In genomic region chr2:234273887-234274584, GRCh38 we compare ENCODE assay signal across 16 cellular contexts.
DNase-seq lines count a peak whose midpoint lies in the region; ATAC-seq, FAIRE-seq and TF ChIP-seq lines count a peak whose summit lies in the region.
"Had no signal": no experiment of that assay in that cellular context is flagged by ENCODE, and none has a peak within 500 bp of the region (broad histone marks: within the 10 kb centered on the region; RNA-seq: fewer than 3 reads in every experiment).

No MANE protein-coding gene starts in this region.

- H3K4me1 ChIP-seq in pancreas = no peaks in the 10 kb centered on the region
- H3K4me1 ChIP-seq: right atrium auricular region, testis had no signal

- peak; percentile 51 for DNase-seq in stimulated activated CD4-positive, alpha-beta T cell treated with anti-CD3 and anti-CD28 coated beads, Interleukin-15, amount 100 ng/mL, for 24 hours
- DNase-seq in stimulated activated CD4-positive, alpha-beta T cell treated with anti-CD3 and anti-CD28 coated beads, Interleukin-12 subunit alpha, Interleukin-12 subunit beta, amount 100 ng/mL, for 4 hours = no peak
- peak; percentile 74 for DNase-seq in activated CD8-positive, alpha-beta T cell treated with anti-CD3 and anti-CD28 coated beads for 36 hours
- no peak for DNase-seq in central memory CD8-positive, alpha-beta T cell (ENCODE audit: low spot score in 2 of 2)
- DNase-seq in stimulated activated naive CD8-positive, alpha-beta T cell treated with anti-CD3 and anti-CD28 coated beads, Interleukin-15, amount 100 ng/mL, for 72 hours = peak in 1 of 2 donors; percentile 56
- DNase-seq in pancreas (no peak), NCI-H510A (lab: John Stamatoyannopoulos, UW) (no peak)
- DNase-seq: COR-L47, foreskin keratinocyte, left cardiac atrium, NCI-H1694 treated with DMSO at 0.1 percent for 48 hours, testis had no signal

- POLR2A ChIA-PET in activated CD8-positive, alpha-beta T cell treated with anti-CD3 and anti-CD28 coated beads for 36 hours (lab: Charles Lee) = interaction anchor here (1.0 to 1.3 kb wide), 2 partner anchors 16 to 181 kb away, joined by 4 read pairs; no protein-coding TSS in a partner anchor

- H3K36me3 Mint-ChIP-seq in activated CD8-positive, alpha-beta T cell treated with anti-CD3 and anti-CD28 coated beads for 36 hours (ENCODE audit: low read depth) = peaks cover 11% of the 10 kb centered on the region
- peaks cover 2% of the 10 kb centered on the region for H3K36me3 Mint-ChIP-seq in central memory CD8-positive, alpha-beta T cell (ENCODE audit: insufficient read depth)

- H3K4me3 Mint-ChIP-seq in activated CD8-positive, alpha-beta T cell treated with anti-CD3 and anti-CD28 coated beads for 36 hours = no peak overlapping the region
- H3K4me3 Mint-ChIP-seq in central memory CD8-positive, alpha-beta T cell = peak overlapping the region; percentile 55
- H3K4me3 Mint-ChIP-seq in stimulated activated naive CD8-positive, alpha-beta T cell treated with anti-CD3 and anti-CD28 coated beads, Interleukin-15, amount 100 ng/mL, for 72 hours = peak overlapping the region; percentile 41 to 54
- H3K4me3 Mint-ChIP-seq: dendritic cell treated with granulocyte-macrophage colony-stimulating factor and Interleukin-4, amounts not matched to agents 40 ng/mL and 50 ng/mL, for 4 days had no signal

- peak; percentile 68 for ATAC-seq in activated CD8-positive, alpha-beta T cell treated with anti-CD3 and anti-CD28 coated beads for 36 hours
- peak; percentile 53 for ATAC-seq in central memory CD8-positive, alpha-beta T cell (replicated peaks; ENCODE audit: extremely low read depth, poor library complexity, severe bottlenecking)
- ATAC-seq in stimulated activated naive CD8-positive, alpha-beta T cell treated with anti-CD3 and anti-CD28 coated beads, Interleukin-15, amount 100 ng/mL, for 72 hours = peak; percentile 89
- no peak for ATAC-seq in pancreas
- ATAC-seq in SK-N-SH treated with all-trans-retinoic acid at 6 μM for 48 hours = no peak
- ATAC-seq: foreskin keratinocyte had no signal

- H3K27ac ChIP-seq in pancreas = no peak overlapping the region
- H3K27ac ChIP-seq: foreskin keratinocyte, right atrium auricular region, testis, WERI-Rb-1 had no signal

- H3K9me3 ChIP-seq in pancreas = no peaks in the 10 kb centered on the region
- H3K9me3 ChIP-seq: right atrium auricular region, testis had no signal

- 84 to 87% methylated on average over 9 of the region's 9 CpGs for WGBS in pancreas, 2 donors

- no peak for TF ChIP-seq CTCF in activated CD8-positive, alpha-beta T cell treated with anti-CD3 and anti-CD28 coated beads for 36 hours (IDR thresholded peaks at IDR 0.05)
- TF ChIP-seq CTCF in pancreas (IDR thresholded peaks at IDR 0.05) = no peak

- H3K4me1 Mint-ChIP-seq in activated CD8-positive, alpha-beta T cell treated with anti-CD3 and anti-CD28 coated beads for 36 hours (ENCODE audit: low read depth) = peaks cover 59% of the 10 kb centered on the region
- peaks cover 68% of the 10 kb centered on the region for H3K4me1 Mint-ChIP-seq in central memory CD8-positive, alpha-beta T cell
- H3K4me1 Mint-ChIP-seq in stimulated activated naive CD8-positive, alpha-beta T cell treated with anti-CD3 and anti-CD28 coated beads, Interleukin-15, amount 100 ng/mL, for 72 hours = peaks cover 72% of the 10 kb centered on the region

- CTCF ChIA-PET in activated CD8-positive, alpha-beta T cell treated with anti-CD3 and anti-CD28 coated beads for 36 hours (lab: Charles Lee) = no interaction called here

- no peak for FAIRE-seq in pancreas (lab: Jason Lieb, UNC)

- no peaks in the 10 kb centered on the region for H3K27me3 ChIP-seq in pancreas
- H3K27me3 ChIP-seq: foreskin keratinocyte, right atrium auricular region, testis had no signal

- no peaks in the 10 kb centered on the region for H3K36me3 ChIP-seq in pancreas
- H3K36me3 ChIP-seq: right atrium auricular region, WERI-Rb-1 had no signal

- intact Hi-C loops in activated CD8-positive, alpha-beta T cell treated with anti-CD3 and anti-CD28 coated beads for 36 hours (cut with micrococcal nuclease) = loop anchor here (10.0 kb wide), 1 partner anchor 299 kb away; no protein-coding TSS in a partner anchor
- intact Hi-C loops in pancreas (cut with DNase I) = no loop called here

- H3K27ac Mint-ChIP-seq in activated CD8-positive, alpha-beta T cell treated with anti-CD3 and anti-CD28 coated beads for 36 hours = peak overlapping the region; percentile 80
- H3K27ac Mint-ChIP-seq in central memory CD8-positive, alpha-beta T cell (ENCODE audit: low read depth) = peak overlapping the region; percentile 87
- peak overlapping the region in 1 of 2 donors; percentile 77 for H3K27ac Mint-ChIP-seq in stimulated activated naive CD8-positive, alpha-beta T cell treated with anti-CD3 and anti-CD28 coated beads, Interleukin-15, amount 100 ng/mL, for 72 hours
- H3K27ac Mint-ChIP-seq: dendritic cell treated with granulocyte-macrophage colony-stimulating factor and Interleukin-4, amounts not matched to agents 40 ng/mL and 50 ng/mL, for 4 days had no signal

- peaks cover 19% of the 10 kb centered on the region for H3K9me3 Mint-ChIP-seq in activated CD8-positive, alpha-beta T cell treated with anti-CD3 and anti-CD28 coated beads for 36 hours
- H3K9me3 Mint-ChIP-seq in central memory CD8-positive, alpha-beta T cell = peaks cover 6% of the 10 kb centered on the region
- peaks cover 15 to 20% of the 10 kb centered on the region in 2 donors for H3K9me3 Mint-ChIP-seq in stimulated activated naive CD8-positive, alpha-beta T cell treated with anti-CD3 and anti-CD28 coated beads, Interleukin-15, amount 100 ng/mL, for 72 hours

- no peaks in the 10 kb centered on the region for H3K27me3 Mint-ChIP-seq in activated CD8-positive, alpha-beta T cell treated with anti-CD3 and anti-CD28 coated beads for 36 hours
- no peaks in the 10 kb centered on the region for H3K27me3 Mint-ChIP-seq in central memory CD8-positive, alpha-beta T cell
- no peaks in the 10 kb centered on the region for H3K27me3 Mint-ChIP-seq in stimulated activated naive CD8-positive, alpha-beta T cell treated with anti-CD3 and anti-CD28 coated beads, Interleukin-15, amount 100 ng/mL, for 72 hours

- H3K4me3 ChIP-seq in pancreas = no peak overlapping the region
- H3K4me3 ChIP-seq: right atrium auricular region, testis had no signal

TF ChIP-seq in SK-N-SH treated with all-trans-retinoic acid at 6 μM for 48 hours, 23 proteins besides CTCF, POLR2A, EP300 and RAD21:
- no peak for TF ChIP-seq GLIS3 (CRISPR knock-in tag; IDR thresholded peaks at IDR 0.05)
- TF ChIP-seq ZNF70 (CRISPR knock-in tag; IDR thresholded peaks at IDR 0.05) = no peak
- no peak for TF ChIP-seq ARNTL (CRISPR knock-in tag; IDR thresholded peaks at IDR 0.05; ENCODE audit: borderline replicate concordance, low read depth)
- no peak for TF ChIP-seq ESRRG (CRISPR knock-in tag; IDR thresholded peaks at IDR 0.05)
- no peak for TF ChIP-seq CSRNP3 (CRISPR knock-in tag; IDR thresholded peaks at IDR 0.05)
- TF ChIP-seq RARB (CRISPR knock-in tag; IDR thresholded peaks at IDR 0.05) = no peak
- no peak for TF ChIP-seq TCF4 (CRISPR knock-in tag; IDR thresholded peaks at IDR 0.05; ENCODE audit: borderline replicate concordance)
- no peak for TF ChIP-seq ZNF565 (CRISPR knock-in tag; conservative IDR thresholded peaks at IDR 0.05; ENCODE audit: low read depth)
- no peak for TF ChIP-seq CREB5 (CRISPR knock-in tag; IDR thresholded peaks at IDR 0.05; ENCODE audit: low read depth)
- TF ChIP-seq CSDC2 (CRISPR knock-in tag; IDR thresholded peaks at IDR 0.05) = no peak
- no peak for TF ChIP-seq ZFP3 (CRISPR knock-in tag; IDR thresholded peaks at IDR 0.05)

Comparison
In these comparisons a context has a peak if more than half of its experiments do, and no peak if none do; other contexts are left out.
1. DNase-seq: peak in stimulated activated CD4-positive, alpha-beta T cell treated with anti-CD3 and anti-CD28 coated beads, Interleukin-15, amount 100 ng/mL, for 24 hours (single experiment) and activated CD8-positive, alpha-beta T cell treated with anti-CD3 and anti-CD28 coated beads for 36 hours (single experiment); none in stimulated activated CD4-positive, alpha-beta T cell treated with anti-CD3 and anti-CD28 coated beads, Interleukin-12 subunit alpha, Interleukin-12 subunit beta, amount 100 ng/mL, for 4 hours (single experiment), central memory CD8-positive, alpha-beta T cell (0 of 2), pancreas (0 of 6) and NCI-H510A (single experiment).
2. ATAC-seq: peak in activated CD8-positive, alpha-beta T cell treated with anti-CD3 and anti-CD28 coated beads for 36 hours (single experiment), central memory CD8-positive, alpha-beta T cell (single experiment) and stimulated activated naive CD8-positive, alpha-beta T cell treated with anti-CD3 and anti-CD28 coated beads, Interleukin-15, amount 100 ng/mL, for 72 hours (single experiment); none in pancreas (0 of 4) and SK-N-SH treated with all-trans-retinoic acid at 6 μM for 48 hours (single experiment).